ENCODE assay signal across 8 cellular contexts in genomic region chr11:122882189-122882808, GRCh38. TPM values are rescaled to one million over a fixed set of nuclear protein-coding genes. Genes with fewer than 3 reads are reported as not detected.
DNase-seq lines count a peak whose midpoint lies in the region; ATAC-seq and TF ChIP-seq lines count a peak whose summit lies in the region.

Gene JHY, plus strand, starts transcription at chr11:122882759. Its CDS starts 3,091 bp downstream, at chr11:122885850.

- H4K8ac ChIP-seq in mesendoderm (ENCODE audit: low read depth, low read length), result peak within 1 kb of the TSS; percentile 95

- H3K79me1 ChIP-seq in mesendoderm (ENCODE audit: low read length), result no peaks in the 10 kb centered on the region

- no peaks in the 10 kb centered on the region for H3K9me3 ChIP-seq in heart right ventricle

- peaks cover 11% of the 10 kb centered on the region for H3K36me3 Mint-ChIP-seq in brain

- no peak within 1 kb of the TSS for H2AK5ac ChIP-seq in mesendoderm (ENCODE audit: low read length)

- H3K27ac ChIP-seq in heart right ventricle, result peak within 1 kb of the TSS; percentile 30 to 87 (median 76)
- H3K27ac ChIP-seq in mesendoderm (ENCODE audit: low read depth, low read length), result peak within 1 kb of the TSS; percentile 83
- H3K27ac ChIP-seq in urinary bladder (ENCODE audit: low read depth), result peak within 1 kb of the TSS; percentile 77

- H4K5ac ChIP-seq in mesendoderm (ENCODE audit: low read length), result no peak within 1 kb of the TSS

- H3K4me1 ChIP-seq in heart right ventricle (peaks cover 0 to 20% (median 4%) of the 10 kb centered on the region in 9 donors), mesendoderm (ENCODE audit: control insufficient read depth, low read depth, low read length) (no peaks in the 10 kb centered on the region), urinary bladder (ENCODE audit: insufficient read depth) (no peaks in the 10 kb centered on the region)

- ATAC-seq in heart right ventricle, result no peak
- no peak for ATAC-seq in left cardiac atrium
- ATAC-seq in GM21737 (IDR thresholded peaks at IDR 0.05; ENCODE audit: unreplicated experiment), result no peak
- no peak for ATAC-seq in HG02973 (IDR thresholded peaks at IDR 0.05; ENCODE audit: unreplicated experiment)

- H3K4me3 Mint-ChIP-seq in brain, result peak within 1 kb of the TSS; percentile 81 to 94 (median 87)

- H3K27me3 Mint-ChIP-seq in brain, result peaks cover 40% of the 10 kb centered on the region

- TF ChIP-seq CTCF in heart right ventricle (IDR thresholded peaks at IDR 0.05) (no peak), brain (conservative IDR thresholded peaks at IDR 0.05) (no peak)

- peak within 1 kb of the TSS; percentile 47 for H2BK120ac ChIP-seq in mesendoderm (ENCODE audit: low read depth, low read length)

- peak within 1 kb of the TSS in 4 of 5 experiments; percentile 69 to 96 (median 90) for H3K27ac Mint-ChIP-seq in brain

- peak within 1 kb of the TSS; percentile 73 for H3K4me2 ChIP-seq in mesendoderm (ENCODE audit: low read length)

- H3K4me1 Mint-ChIP-seq in brain, result peaks cover 47% of the 10 kb centered on the region

- DNase-seq in heart right ventricle (peak in 1 of 2 donors; percentile 44), left cardiac atrium (no peak), mesendoderm (no peak), NCI-H524 treated with DMSO at 0.1 percent for 48 hours (lab: John Stamatoyannopoulos, UW) (no peak)

- H3K27me3 ChIP-seq in heart right ventricle (peaks cover 0 to 38% (median 17%) of the 10 kb centered on the region in 7 donors), mesendoderm (ENCODE audit: insufficient read depth, low read length, poor library complexity) (no peaks in the 10 kb centered on the region)

- H3K18ac ChIP-seq in mesendoderm (ENCODE audit: low read length), result peak within 1 kb of the TSS; percentile 94

- H3K9ac ChIP-seq in mesendoderm (ENCODE audit: low read length), result peak within 1 kb of the TSS; percentile 78

- no peak within 1 kb of the TSS for H2BK5ac ChIP-seq in mesendoderm (ENCODE audit: low read length)

- no peaks in the 10 kb centered on the region for H3K79me2 ChIP-seq in mesendoderm (ENCODE audit: control insufficient read depth, insufficient read depth, low read length)

- H3K36me3 ChIP-seq in heart right ventricle (peaks cover 0 to 7% (median 0%) of the 10 kb centered on the region in 9 donors), mesendoderm (ENCODE audit: control insufficient read depth, insufficient read depth, low read length) (no peaks in the 10 kb centered on the region), urinary bladder (ENCODE audit: insufficient read depth) (no peaks in the 10 kb centered on the region)

- peak within 1 kb of the TSS; percentile 78 for H3K56ac ChIP-seq in mesendoderm (ENCODE audit: low read length)

- no peak within 1 kb of the TSS for H3K4ac ChIP-seq in mesendoderm (ENCODE audit: low read depth, low read length)

- H3K23ac ChIP-seq in mesendoderm (ENCODE audit: low read length), result peak within 1 kb of the TSS; percentile 57

- H3K4me3 ChIP-seq in heart right ventricle, result peak within 1 kb of the TSS; percentile 29 to 93 (median 72)
- peak within 1 kb of the TSS; percentile 57 for H3K4me3 ChIP-seq in mesendoderm (ENCODE audit: low read length)
- H3K4me3 ChIP-seq in urinary bladder (ENCODE audit: low read depth, low read length), result peak within 1 kb of the TSS; percentile 83

- H3K9me3 Mint-ChIP-seq in brain, result no peaks in the 10 kb centered on the region

- intact Hi-C loops in heart right ventricle (cut with DNase I), result no loop called here
- intact Hi-C loops in left cardiac atrium (cut with DNase I), result no loop called here

- WGBS in heart right ventricle, 2 donors, result 28 to 29% methylated on average over 33 of the region's 33 CpGs
- WGBS in mesendoderm (ENCODE audit: extremely low coverage, insufficient coverage, low lambda C conversion rate), result no CpG with 5 or more reads among the region's 33 CpGs
- 28% methylated on average over 33 of the region's 33 CpGs for WGBS in urinary bladder

- H2BK15ac ChIP-seq in mesendoderm (replicated peaks; ENCODE audit: low read depth), result no peak within 1 kb of the TSS

RNA-seq across cellular contexts. Expression of gene JHY, which starts in this region (rescaled TPM):
- total RNA-seq in heart right ventricle (1 to 10 TPM in 9 of 10 donors, under 1 TPM in 1; 0.87 to 2.3 (median 1.8) TPM), left cardiac atrium (1 to 10 TPM; 3.2 to 3.9 TPM), urinary bladder (7.1 TPM)
- polyA plus RNA-seq in heart right ventricle (1 to 10 TPM in 1 of 2 donors, under 1 TPM in 1; 0.41 to 1.1 TPM), brain (ENCODE audit: insufficient read depth, low read depth, low replicate concordance) (11.8 TPM), urinary bladder (2.3 TPM)
- polyA plus RNA-seq in mesendoderm (2013, experiment 1 of 2), result 1.2 TPM
- polyA plus RNA-seq in mesendoderm (2013, experiment 2 of 2), result 1.2 TPM
